Comparison of ENCODE assay signal across 8 cellular contexts in the genomic region with DNA sequence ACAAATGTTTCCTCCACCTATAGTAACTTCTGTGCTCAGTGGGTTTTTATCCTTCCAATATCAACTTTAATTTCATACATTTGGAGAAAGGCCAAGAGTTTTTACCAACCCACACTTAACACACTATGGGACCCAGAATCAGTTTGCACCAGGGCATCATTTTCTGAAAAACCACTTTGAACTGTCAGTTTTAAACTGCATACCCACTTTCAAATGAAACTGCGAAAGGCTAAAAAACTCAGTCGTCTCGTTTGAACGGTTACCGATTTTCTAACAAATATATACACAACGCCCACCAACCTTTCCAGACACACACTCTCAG. TPM values are rescaled to one million over a fixed set of nuclear protein-coding genes. Genes with fewer than 3 reads are reported as not detected.
DNase-seq lines count a peak whose midpoint lies in the region; ATAC-seq and TF ChIP-seq lines count a peak whose summit lies in the region.

No MANE protein-coding gene starts in this region.

- H3K4me3 ChIP-seq in endodermal cell (ENCODE audit: low read length) (peak overlapping the region; percentile 83), prostate gland (peak overlapping the region; percentile 36 to 38)

- no peaks in the 10 kb centered on the region for H3K36me3 Mint-ChIP-seq in IgD-negative memory B cell
- no peaks in the 10 kb centered on the region for H3K36me3 Mint-ChIP-seq in endodermal cell (ENCODE audit: low read depth)

- H3K27me3 Mint-ChIP-seq in IgD-negative memory B cell (peaks cover 11% of the 10 kb centered on the region), endodermal cell (ENCODE audit: insufficient read depth) (peaks cover 20% of the 10 kb centered on the region)

- H3K4me3 Mint-ChIP-seq in IgD-negative memory B cell (peak overlapping the region; percentile 47 to 90 (median 74)), endodermal cell (peak overlapping the region; percentile 57)

- intact Hi-C loops in prostate gland (cut with DNase I), result no loop called here

- TF ChIP-seq POLR2A in prostate gland (IDR thresholded peaks at IDR 0.05) (no peak), erythroblast (IDR thresholded peaks at IDR 0.05; ENCODE audit: low read length) (no peak)

- H3K9ac ChIP-seq in endodermal cell (ENCODE audit: extremely low read depth, low read length, poor library complexity, severe bottlenecking), result no peak overlapping the region

- DNase-seq in endodermal cell (no peak), prostate gland (ENCODE audit: low spot score) (no peak), erythroblast (lab: John Stamatoyannopoulos, UW) (no peak), ecto neural progenitor cell (ENCODE audit: low spot score) (no peak)
- no peak for DNase-seq in activated effector memory CD4-positive, alpha-beta T cell treated with anti-CD3 and anti-CD28 coated beads, Interleukin-2, amount 50 U/mL, for 16 hours

- no peak overlapping the region for H3K27ac ChIP-seq in endodermal cell (ENCODE audit: low read depth, low read length)
- H3K27ac ChIP-seq in prostate gland, result no peak overlapping the region

- WGBS in endodermal cell (ENCODE audit: insufficient coverage in 1 of 2, insufficient read length in 1 of 2), 2 experiments, result 10 to 18% methylated on average over 6 of the region's 6 CpGs
- 13% methylated on average over 6 of the region's 6 CpGs for WGBS in prostate gland

- no peaks in the 10 kb centered on the region for H3K36me3 ChIP-seq in endodermal cell (ENCODE audit: control insufficient read depth, insufficient read depth, low read length)
- no peaks in the 10 kb centered on the region for H3K36me3 ChIP-seq in prostate gland

- H3K27me3 ChIP-seq in endodermal cell (ENCODE audit: control insufficient read depth, insufficient read depth, low read length, poor library complexity, severe bottlenecking) (peaks cover 29% of the 10 kb centered on the region), prostate gland (replicated peaks; ENCODE audit: insufficient read depth) (no peaks in the 10 kb centered on the region)

- TF ChIP-seq CTCF in endodermal cell (conservative IDR thresholded peaks at IDR 0.05) (no peak), prostate gland (IDR thresholded peaks at IDR 0.05) (no peak)

- no peaks in the 10 kb centered on the region for H3K4me1 ChIP-seq in endodermal cell (ENCODE audit: control insufficient read depth, insufficient read depth, low read length)
- no peaks in the 10 kb centered on the region for H3K4me1 ChIP-seq in prostate gland (replicated peaks)

- H3K4me1 Mint-ChIP-seq in IgD-negative memory B cell (peaks cover 7 to 10% (median 8%) of the 10 kb centered on the region in 3 donors), endodermal cell (peaks cover 7% of the 10 kb centered on the region)

- H3K27ac Mint-ChIP-seq in IgD-negative memory B cell (peak overlapping the region in 1 of 3 donors; percentile 9), endodermal cell (peak overlapping the region; percentile 75)

- H3K9me3 ChIP-seq in endodermal cell (ENCODE audit: control insufficient read depth, low read length) (no peaks in the 10 kb centered on the region), prostate gland (no peaks in the 10 kb centered on the region)

- ATAC-seq in GM18867 (IDR thresholded peaks at IDR 0.05; ENCODE audit: unreplicated experiment) (peak; percentile 68), GM18502 (IDR thresholded peaks at IDR 0.05; ENCODE audit: poor library complexity, unreplicated experiment) (no peak)

- no peaks in the 10 kb centered on the region for H3K9me3 Mint-ChIP-seq in IgD-negative memory B cell
- peaks cover 2% of the 10 kb centered on the region for H3K9me3 Mint-ChIP-seq in endodermal cell

RNA-seq across cellular contexts. Expression of a gene that starts 0.4 kb away (rescaled TPM):
- polyA plus RNA-seq in IgD-negative memory B cell, result not detected
- total RNA-seq in endodermal cell (1 to 10 TPM in 1 of 2 donors, under 1 TPM in 1; 0.31 to 4.0 TPM), prostate gland (10 to 100 TPM; 12.3 to 15.3 TPM)
- 0.36 TPM for polyA plus RNA-seq in endodermal cell (2013, experiment 1 of 2)
- 1.2 TPM for polyA plus RNA-seq in endodermal cell (2013, experiment 2 of 2)
